In genomic region chr1:246791303-246791918, GRCh38 we compare ENCODE assay signal across 23 cellular contexts.
"Had no signal": no experiment of that assay in that cellular context is flagged by ENCODE, and none has a peak within 500 bp of the region (broad histone marks: within the 10 kb centered on the region; RNA-seq: fewer than 3 reads in every experiment).

No MANE protein-coding gene starts in this region.

- H3K4me3 ChIP-seq: coronary artery, hepatocyte, left lung, lower lobe of right lung, neural progenitor cell, psoas muscle, right lobe of liver, spleen, testis, tibial nerve, upper lobe of right lung, vagina had no signal

- H3K4me1 ChIP-seq: parathyroid adenoma, upper lobe of right lung had no signal

- H3K9me3 ChIP-seq: left lung, lower lobe of right lung, psoas muscle, right lobe of liver, spleen, testis, tibial nerve, upper lobe of right lung, vagina had no signal

- H3K27ac ChIP-seq: coronary artery, hepatocyte, left lung, lower lobe of right lung, neural progenitor cell, parathyroid adenoma, psoas muscle, right lobe of liver, spleen, testis, tibial nerve, upper lobe of right lung, vagina had no signal

- H2AFZ ChIP-seq: hepatocyte, neural progenitor cell, parathyroid adenoma had no signal

- H3K4me2 ChIP-seq: hepatocyte, neural progenitor cell had no signal

- H3K36me3 ChIP-seq: left lung, lower lobe of right lung, neural progenitor cell, right lobe of liver, spleen, tibial nerve, upper lobe of right lung, vagina had no signal

- H3K9ac ChIP-seq: neural progenitor cell, parathyroid adenoma had no signal

- H3K27me3 ChIP-seq: hepatocyte, neural progenitor cell, right lobe of liver, testis, vagina had no signal

- DNase-seq: effector CD4-positive, alpha-beta T cell; endodermal cell; foreskin melanocyte; head of caudate nucleus; left lung; lower lobe of right lung; natural killer cell; occipital lobe; psoas muscle; retina; spleen; stimulated activated CD4-positive, alpha-beta T cell treated with anti-CD3 and anti-CD28 coated beads, Interleukin-15, amount 100 ng/mL, for 24 hours; stimulated activated CD4-positive, alpha-beta T cell treated with anti-CD3 and anti-CD28 coated beads, Interleukin-1b, Interleukin-23, amount 100 ng/mL, for 48 hours; stimulated activated CD4-positive, alpha-beta T cell treated with anti-CD3 and anti-CD28 coated beads, Interleukin-4, amount 100 ng/mL, for 24 hours; testis; upper lobe of right lung had no signal

- H3K79me2 ChIP-seq: hepatocyte, parathyroid adenoma had no signal
